In the genomic region with DNA sequence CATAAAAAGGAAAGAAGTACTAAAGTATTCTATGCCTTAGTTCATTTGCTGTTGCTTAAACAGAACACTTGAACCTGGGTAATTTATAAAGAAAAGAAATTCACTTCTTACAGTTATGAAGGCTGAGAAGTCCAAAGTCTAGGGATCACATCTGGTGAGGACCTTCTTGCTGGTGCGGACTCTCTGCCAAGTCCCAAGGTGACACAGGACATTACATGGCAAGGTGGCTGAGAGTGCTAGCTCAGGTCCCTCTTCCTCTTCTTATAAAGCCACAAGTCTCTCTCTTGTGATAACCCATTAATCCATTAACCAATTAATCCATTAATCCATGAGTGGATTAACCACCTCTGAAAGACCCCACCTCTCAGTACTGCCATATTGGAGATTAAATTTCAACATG, we compare ENCODE assay signal across 1 cellular context.
TF ChIP-seq lines count a peak whose summit lies in the region.

No MANE protein-coding gene starts in this region.

TF ChIP-seq in SK-N-SH, 30 proteins besides CTCF, POLR2A, EP300 and RAD21 (continued from another document):
- TF ChIP-seq RCOR1 (IDR thresholded peaks at IDR 0.05; ENCODE audit: low read length) (no peak), SMC3 (IDR thresholded peaks at IDR 0.05; ENCODE audit: low read depth, low read length) (no peak), NFIC (IDR thresholded peaks at IDR 0.05; ENCODE audit: borderline replicate concordance) (no peak), MEF2A (IDR thresholded peaks at IDR 0.05; ENCODE audit: borderline replicate concordance, low read depth) (no peak), CHD2 (IDR thresholded peaks at IDR 0.05; ENCODE audit: low read length, partially characterized antibody) (no peak), NRF1 (IDR thresholded peaks at IDR 0.05; ENCODE audit: low read depth, low read length) (no peak), POLR2AphosphoS5 (IDR thresholded peaks at IDR 0.05; ENCODE audit: low read depth, low read length) (no peak), FOXJ3 (CRISPR knock-in tag; IDR thresholded peaks at IDR 0.05) (no peak), GATA2 (CRISPR knock-in tag; IDR thresholded peaks at IDR 0.05) (no peak), GABPA (IDR thresholded peaks at IDR 0.05; ENCODE audit: low read depth) (no peak)
- TF ChIP-seq, protein P1, sequence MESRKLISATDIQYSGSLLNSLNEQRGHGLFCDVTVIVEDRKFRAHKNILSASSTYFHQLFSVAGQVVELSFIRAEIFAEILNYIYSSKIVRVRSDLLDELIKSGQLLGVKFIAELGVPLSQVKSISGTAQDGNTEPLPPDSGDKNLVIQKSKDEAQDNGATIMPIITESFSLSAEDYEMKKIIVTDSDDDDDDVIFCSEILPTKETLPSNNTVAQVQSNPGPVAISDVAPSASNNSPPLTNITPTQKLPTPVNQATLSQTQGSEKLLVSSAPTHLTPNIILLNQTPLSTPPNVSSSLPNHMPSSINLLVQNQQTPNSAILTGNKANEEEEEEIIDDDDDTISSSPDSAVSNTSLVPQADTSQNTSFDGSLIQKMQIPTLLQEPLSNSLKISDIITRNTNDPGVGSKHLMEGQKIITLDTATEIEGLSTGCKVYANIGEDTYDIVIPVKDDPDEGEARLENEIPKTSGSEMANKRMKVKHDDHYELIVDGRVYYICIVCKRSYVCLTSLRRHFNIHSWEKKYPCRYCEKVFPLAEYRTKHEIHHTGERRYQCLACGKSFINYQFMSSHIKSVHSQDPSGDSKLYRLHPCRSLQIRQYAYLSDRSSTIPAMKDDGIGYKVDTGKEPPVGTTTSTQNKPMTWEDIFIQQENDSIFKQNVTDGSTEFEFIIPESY (IDR thresholded peaks at IDR 0.05; ENCODE audit: borderline replicate concordance, low read depth) = no peak
- TF ChIP-seq, protein P2, sequence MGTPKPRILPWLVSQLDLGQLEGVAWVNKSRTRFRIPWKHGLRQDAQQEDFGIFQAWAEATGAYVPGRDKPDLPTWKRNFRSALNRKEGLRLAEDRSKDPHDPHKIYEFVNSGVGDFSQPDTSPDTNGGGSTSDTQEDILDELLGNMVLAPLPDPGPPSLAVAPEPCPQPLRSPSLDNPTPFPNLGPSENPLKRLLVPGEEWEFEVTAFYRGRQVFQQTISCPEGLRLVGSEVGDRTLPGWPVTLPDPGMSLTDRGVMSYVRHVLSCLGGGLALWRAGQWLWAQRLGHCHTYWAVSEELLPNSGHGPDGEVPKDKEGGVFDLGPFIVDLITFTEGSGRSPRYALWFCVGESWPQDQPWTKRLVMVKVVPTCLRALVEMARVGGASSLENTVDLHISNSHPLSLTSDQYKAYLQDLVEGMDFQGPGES (IDR thresholded peaks at IDR 0.05; ENCODE audit: low read depth, low read length) = no peak
